ENCODE assay signal across 1 cellular context in genomic region chr11:61752925-61753551, GRCh38.
TF ChIP-seq lines count a peak whose summit lies in the region.

No MANE protein-coding gene starts in this region.

TF ChIP-seq in HepG2, 621 proteins besides CTCF, POLR2A, EP300 and RAD21:
- TF ChIP-seq ZFP36 (IDR thresholded peaks at IDR 0.05; ENCODE audit: borderline replicate concordance, low read depth, low read length, partially characterized antibody) (no peak), NR2F2 (IDR thresholded peaks at IDR 0.05; ENCODE audit: borderline replicate concordance, low read depth) (no peak), ZNF687 (CRISPR knock-in tag; IDR thresholded peaks at IDR 0.05) (peak; percentile 59), DNMT1 (CRISPR knock-in tag; IDR thresholded peaks at IDR 0.05) (0 out of 2 replicates have a peak, but pooled peaks have one; percentile 34), HNF4G (IDR thresholded peaks at IDR 0.05; ENCODE audit: borderline replicate concordance, low read depth, low read length) (no peak), HNF4G (CRISPR knock-in tag; IDR thresholded peaks at IDR 0.05; ENCODE audit: borderline replicate concordance, low read depth) (no peak), ZMYM4 (CRISPR knock-in tag; IDR thresholded peaks at IDR 0.05) (no peak), PATZ1 (CRISPR knock-in tag; IDR thresholded peaks at IDR 0.05) (0 out of 2 replicates have a peak, but pooled peaks have one; percentile 4), ZNF816 (CRISPR knock-in tag; IDR thresholded peaks at IDR 0.05; ENCODE audit: borderline replicate concordance) (no peak), HMGXB4 (CRISPR knock-in tag; IDR thresholded peaks at IDR 0.05; ENCODE audit: borderline replicate concordance in 1 of 2, low read depth in 1 of 2) (peak in 1 of 2 experiments; percentile 6; a peak in 1 of 4 replicates), KMT2B (CRISPR knock-in tag; IDR thresholded peaks at IDR 0.05) (0 out of 2 replicates have a peak, but pooled peaks have one; percentile 27), ZNF607 (CRISPR knock-in tag; IDR thresholded peaks at IDR 0.05; ENCODE audit: borderline replicate concordance) (0 out of 2 replicates have a peak, but pooled peaks have one; percentile 43), ZFP36L1 (CRISPR knock-in tag; IDR thresholded peaks at IDR 0.05) (0 out of 2 replicates have a peak, but pooled peaks have one; percentile 55), HMG20B (CRISPR knock-in tag; conservative IDR thresholded peaks at IDR 0.05) (no peak), SOX6 (IDR thresholded peaks at IDR 0.05) (no peak), SOX6 (CRISPR knock-in tag; IDR thresholded peaks at IDR 0.05) (0 out of 2 replicates have a peak, but pooled peaks have one; percentile 9), NRL (CRISPR knock-in tag; IDR thresholded peaks at IDR 0.05; ENCODE audit: borderline replicate concordance) (peak; percentile 48; the same call in 1 of the 2 replicates), ZNF468 (CRISPR knock-in tag; IDR thresholded peaks at IDR 0.05) (0 out of 2 replicates have a peak, but pooled peaks have one; percentile 42), MTF1 (CRISPR knock-in tag; IDR thresholded peaks at IDR 0.05) (no peak), ZSCAN31 (CRISPR knock-in tag; IDR thresholded peaks at IDR 0.05; ENCODE audit: low read depth) (0 out of 2 replicates have a peak, but pooled peaks have one; percentile 1)
- TF ChIP-seq, protein P1, sequence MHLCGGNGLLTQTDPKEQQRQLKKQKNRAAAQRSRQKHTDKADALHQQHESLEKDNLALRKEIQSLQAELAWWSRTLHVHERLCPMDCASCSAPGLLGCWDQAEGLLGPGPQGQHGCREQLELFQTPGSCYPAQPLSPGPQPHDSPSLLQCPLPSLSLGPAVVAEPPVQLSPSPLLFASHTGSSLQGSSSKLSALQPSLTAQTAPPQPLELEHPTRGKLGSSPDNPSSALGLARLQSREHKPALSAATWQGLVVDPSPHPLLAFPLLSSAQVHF (CRISPR knock-in tag; IDR thresholded peaks at IDR 0.05) = no peak
- TF ChIP-seq, protein P2, sequence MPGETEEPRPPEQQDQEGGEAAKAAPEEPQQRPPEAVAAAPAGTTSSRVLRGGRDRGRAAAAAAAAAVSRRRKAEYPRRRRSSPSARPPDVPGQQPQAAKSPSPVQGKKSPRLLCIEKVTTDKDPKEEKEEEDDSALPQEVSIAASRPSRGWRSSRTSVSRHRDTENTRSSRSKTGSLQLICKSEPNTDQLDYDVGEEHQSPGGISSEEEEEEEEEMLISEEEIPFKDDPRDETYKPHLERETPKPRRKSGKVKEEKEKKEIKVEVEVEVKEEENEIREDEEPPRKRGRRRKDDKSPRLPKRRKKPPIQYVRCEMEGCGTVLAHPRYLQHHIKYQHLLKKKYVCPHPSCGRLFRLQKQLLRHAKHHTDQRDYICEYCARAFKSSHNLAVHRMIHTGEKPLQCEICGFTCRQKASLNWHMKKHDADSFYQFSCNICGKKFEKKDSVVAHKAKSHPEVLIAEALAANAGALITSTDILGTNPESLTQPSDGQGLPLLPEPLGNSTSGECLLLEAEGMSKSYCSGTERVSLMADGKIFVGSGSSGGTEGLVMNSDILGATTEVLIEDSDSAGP (CRISPR knock-in tag; IDR thresholded peaks at IDR 0.05; ENCODE audit: borderline replicate concordance) = 0 out of 2 replicates have a peak, but pooled peaks have one; percentile 19
TF ChIP-seq in HepG2: peak in this region for 12.
